ENCODE assay signal across 8 cellular contexts in genomic region chr1:41726899-41727748, GRCh38.
DNase-seq lines count a peak whose midpoint lies in the region; ATAC-seq lines count a peak whose summit lies in the region.

No MANE protein-coding gene starts in this region.

- intact Hi-C loops in Right ventricle myocardium inferior (cut with DNase I), result no loop called here

- peaks cover 0 to 8% of the 10 kb centered on the region in 2 donors for H3K36me3 Mint-ChIP-seq in stimulated activated naive B cell treated with anti-CD40 and anti-IgM and Interleukin-4, amounts not matched to agents 10 μg/mL and 1 μg/mL and 100 μg/mL, for 72 hours

- peaks cover 0 to 2% of the 10 kb centered on the region in 2 donors for H3K9me3 Mint-ChIP-seq in stimulated activated naive B cell treated with anti-CD40 and anti-IgM and Interleukin-4, amounts not matched to agents 10 μg/mL and 1 μg/mL and 100 μg/mL, for 72 hours

- ATAC-seq in GM18517 (IDR thresholded peaks at IDR 0.05; ENCODE audit: unreplicated experiment) (peak; percentile 41), HG02938 (IDR thresholded peaks at IDR 0.05; ENCODE audit: unreplicated experiment) (peak; percentile 35), Right ventricle myocardium inferior (peak; percentile 74)
- peak; percentile 48 to 49 for ATAC-seq in stimulated activated naive B cell treated with anti-CD40 and anti-IgM and Interleukin-4, amounts not matched to agents 10 μg/mL and 1 μg/mL and 100 μg/mL, for 72 hours (replicated peaks)

- H3K4me3 Mint-ChIP-seq in stimulated activated naive B cell treated with anti-CD40 and anti-IgM and Interleukin-4, amounts not matched to agents 10 μg/mL and 1 μg/mL and 100 μg/mL, for 72 hours, result peak overlapping the region; percentile 33 to 68

- peaks cover 66 to 82% of the 10 kb centered on the region in 2 donors for H3K4me1 Mint-ChIP-seq in stimulated activated naive B cell treated with anti-CD40 and anti-IgM and Interleukin-4, amounts not matched to agents 10 μg/mL and 1 μg/mL and 100 μg/mL, for 72 hours

- no peaks in the 10 kb centered on the region for H3K27me3 Mint-ChIP-seq in stimulated activated naive B cell treated with anti-CD40 and anti-IgM and Interleukin-4, amounts not matched to agents 10 μg/mL and 1 μg/mL and 100 μg/mL, for 72 hours

- peak; percentile 91 for DNase-seq in SIG-M5 treated with dmso at 0.1 percent for 504 hours (lab: John Stamatoyannopoulos, UW; ENCODE audit: unreplicated experiment)
- DNase-seq in Right ventricle myocardium inferior (ENCODE audit: missing footprints), result peak; percentile 90
- peak; percentile 82 for DNase-seq in stimulated activated naive B cell treated with anti-CD40 and anti-IgM and Interleukin-4, amounts not matched to agents 10 μg/mL and 1 μg/mL and 100 μg/mL, for 72 hours
- DNase-seq in SW 1271 (lab: John Stamatoyannopoulos, UW), result no peak
- no peak for DNase-seq in COLO668 (lab: John Stamatoyannopoulos, UW; ENCODE audit: unreplicated experiment)
- no peak for DNase-seq in SHP77 (lab: John Stamatoyannopoulos, UW)

- H3K27ac Mint-ChIP-seq in stimulated activated naive B cell treated with anti-CD40 and anti-IgM and Interleukin-4, amounts not matched to agents 10 μg/mL and 1 μg/mL and 100 μg/mL, for 72 hours, result peak overlapping the region; percentile 94

Comparison
In these comparisons a context has a peak if more than half of its experiments do, and no peak if none do; other contexts are left out.
1. DNase-seq: peak in SIG-M5 treated with dmso at 0.1 percent for 504 hours (single experiment), Right ventricle myocardium inferior (single experiment) and stimulated activated naive B cell treated with anti-CD40 and anti-IgM and Interleukin-4, amounts not matched to agents 10 μg/mL and 1 μg/mL and 100 μg/mL, for 72 hours (single experiment); none in SW 1271 (0 of 2), COLO668 (single experiment) and SHP77 (0 of 2).
2. Peak in every context shown above with its lines, with median percentiles within 50 percentile points of each other: ATAC-seq.